ENCODE assay signal across 22 cellular contexts in the genomic region with DNA sequence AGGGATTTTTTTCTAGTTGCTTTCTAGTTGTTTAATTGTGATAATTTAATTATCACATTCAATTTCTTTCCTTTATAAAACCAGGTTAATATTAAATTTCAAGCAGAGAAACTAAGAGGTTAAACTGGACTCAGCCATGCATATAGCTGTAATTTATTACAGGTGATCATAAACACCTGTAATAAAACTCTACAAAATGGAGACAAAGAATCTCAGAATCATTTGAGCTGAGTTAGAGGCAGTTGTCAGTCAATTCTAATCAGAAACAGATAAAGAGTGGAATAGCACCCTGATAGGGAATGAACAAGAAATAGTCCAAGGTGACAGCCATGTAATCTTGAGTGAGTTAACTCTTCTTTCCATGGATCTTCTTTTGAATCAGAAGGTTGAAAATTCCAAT. TPM values are rescaled to one million over a fixed set of nuclear protein-coding genes. Genes with fewer than 3 reads are reported as not detected.
DNase-seq lines count a peak whose midpoint lies in the region; ATAC-seq and TF ChIP-seq lines count a peak whose summit lies in the region.
"Had no signal": no experiment of that assay in that cellular context is flagged by ENCODE, and none has a peak within 500 bp of the region (broad histone marks: within the 10 kb centered on the region; RNA-seq: fewer than 3 reads in every experiment).

No MANE protein-coding gene starts in this region.

- H3K9ac ChIP-seq in Karpas-422 (ENCODE audit: low read length), result peak overlapping the region; percentile 3; the same call in 1 of the 2 replicates
- H3K9ac ChIP-seq: BLaER1 had no signal

- H3K4me3 ChIP-seq in heart left ventricle (no peak overlapping the region), Karpas-422 (ENCODE audit: low read length) (peak overlapping the region; percentile 16)
- H3K4me3 ChIP-seq: BLaER1, GM23338, K562, MG63, PC-9, SK-N-MC had no signal

- H3K36me3 ChIP-seq in heart left ventricle (no peaks in the 10 kb centered on the region), Karpas-422 (ENCODE audit: insufficient read depth, low read length) (no peaks in the 10 kb centered on the region)
- H3K36me3 ChIP-seq: BLaER1, MG63 had no signal

- no peak overlapping the region for H2AFZ ChIP-seq in Karpas-422 (ENCODE audit: low read length)
- H2AFZ ChIP-seq: GM23338, PC-9 had no signal

- H3K4me1 ChIP-seq in heart left ventricle (peaks cover 0 to 36% (median 5%) of the 10 kb centered on the region in 12 donors), Karpas-422 (ENCODE audit: low read length) (peaks cover 70% of the 10 kb centered on the region)

- peak overlapping the region; percentile 56 for H3K4me2 ChIP-seq in Karpas-422 (ENCODE audit: low read depth, low read length, poor library complexity, severe bottlenecking)
- H3K4me2 ChIP-seq: GM23338, PC-9 had no signal

- H3K9me3 ChIP-seq in heart left ventricle (no peaks in the 10 kb centered on the region), Karpas-422 (ENCODE audit: low read length) (no peaks in the 10 kb centered on the region)
- H3K9me3 ChIP-seq: BLaER1, MG63 had no signal

- TF ChIP-seq POLR2A in heart left ventricle (IDR thresholded peaks at IDR 0.05), result no peak

- H3K9me2 ChIP-seq in Karpas-422 (replicated peaks; ENCODE audit: insufficient read depth, low read length), result no peaks in the 10 kb centered on the region

- no peaks in the 10 kb centered on the region for H3K27me3 ChIP-seq in heart left ventricle
- H3K27me3 ChIP-seq in Karpas-422 (ENCODE audit: low read length), result no peaks in the 10 kb centered on the region
- H3K27me3 ChIP-seq: BLaER1 had no signal

- H3K79me2 ChIP-seq in Karpas-422 (ENCODE audit: low read length), result no peaks in the 10 kb centered on the region

- no peaks in the 10 kb centered on the region for H4K20me1 ChIP-seq in Karpas-422 (ENCODE audit: insufficient read depth, low read depth, low read length)
- H4K20me1 ChIP-seq: BLaER1 had no signal

- ATAC-seq in heart left ventricle (no peak), left colon (peak; percentile 73), GM18867 (IDR thresholded peaks at IDR 0.05; ENCODE audit: unreplicated experiment) (no peak)
- ATAC-seq: GM23338, K562 had no signal

- TF ChIP-seq CTCF in heart left ventricle (IDR thresholded peaks at IDR 0.05), result no peak

- DNase-seq in heart left ventricle (no peak), cardiac septum (ENCODE audit: low spot score) (no peak), Karpas-422 (no peak), left colon (no peak), RPMI8226 (no peak)
- DNase-seq in activated effector memory CD4-positive, alpha-beta T cell treated with Interleukin-2 at 50 U/mL for 16 hours, result no peak
- DNase-seq: CD4-positive, alpha-beta T cell; H9; HFFc6; MG63; NCI-H1417 treated with DMSO at 0.1 percent for 48 hours; NCI-H1694 treated with DMSO at 0.1 percent for 48 hours; NCI-H524; SHP77 had no signal

- H3K27ac ChIP-seq in heart left ventricle (peak overlapping the region in 9 of 12 donors; percentile 16 to 80 (median 46)), Karpas-422 (ENCODE audit: low read length) (peak overlapping the region; percentile 18)
- H3K27ac ChIP-seq: BLaER1, PC-9, SK-N-MC had no signal

- intact Hi-C loops in heart left ventricle (cut with DNase I) (loop anchor here in 1 of 10 donors (5.0 kb wide), 1 partner anchor 39 kb away; a partner anchor contains a TSS), cardiac septum (cut with DNase I) (no loop called here), left colon (cut with DNase I, micrococcal nuclease) (no loop called here)

RNA-seq across cellular contexts. Expression of a gene that starts 39.6 kb away (rescaled TPM):
- total RNA-seq in heart left ventricle, result 10 to 100 TPM in 1 of 9 donors, 1 to 10 TPM in 7, under 1 TPM in 1; 0.87 to 12.3 (median 3.6) TPM
- polyA plus RNA-seq in heart left ventricle, result 1 to 10 TPM; 1.1 to 3.0 TPM
- total RNA-seq in cardiac septum, result 3.2 TPM
- total RNA-seq in Karpas-422 (2014; rRNA removed; shearing (Covaris generic); ENCODE audit: low replicate concordance), result 2.0 and 8.6 TPM in 2 replicates
- 100 to 1,000 TPM in 1 of 2 donors, 10 to 100 TPM in 1; 80.3 to 106 TPM for total RNA-seq in left colon
- total RNA-seq: G401, HFFc6 had no signal

RNA-seq across cellular contexts. Expression of a gene that starts 50.9 kb away (rescaled TPM):
- total RNA-seq in heart left ventricle, result 1 to 10 TPM in 1 of 9 donors, under 1 TPM in 2, not detected in 6; 0.10 to 2.1 (median 0.66) TPM
- polyA plus RNA-seq in heart left ventricle, result under 1 TPM in 1 of 2 donors, not detected in 1; 0.11 TPM
- not detected for total RNA-seq in cardiac septum
- 44.0 and 102 TPM in 2 replicates for total RNA-seq in Karpas-422 (2014; rRNA removed; shearing (Covaris generic); ENCODE audit: low replicate concordance)
- total RNA-seq in left colon, result under 1 TPM; 0.31 to 0.50 TPM
- total RNA-seq: G401, RPMI7951 had no signal

Comparison
In these comparisons a context has a peak if more than half of its experiments do, and no peak if none do; other contexts are left out.
1. RNA of a gene that starts 50.9 kb away (total RNA-seq): 44.0 to 102 TPM in Karpas-422; 0.31 to 0.50 TPM in left colon, not detected in cardiac septum (single experiment) and 0.10 to 2.1 TPM in heart left ventricle; every median in the first group is over 10 times any median in the second.